16 cellular contexts compared by ENCODE assay signal in genomic region chr1:119253366-119253765, GRCh38.
DNase-seq lines count a peak whose midpoint lies in the region; FAIRE-seq and TF ChIP-seq lines count a peak whose summit lies in the region.
"Had no signal": no experiment of that assay in that cellular context is flagged by ENCODE, and none has a peak within 500 bp of the region (broad histone marks: within the 10 kb centered on the region; RNA-seq: fewer than 3 reads in every experiment).

No MANE protein-coding gene starts in this region.

- no peak overlapping the region for H2AFZ ChIP-seq in mammary epithelial cell (ENCODE audit: low read depth, low read length)

- in situ Hi-C loops in mammary epithelial cell (cut with MboI; ENCODE audit: low sequenced_read_pairs in 2 of 2): no loop called here

- no peaks in the 10 kb centered on the region for H4K20me1 ChIP-seq in mammary epithelial cell (ENCODE audit: insufficient read depth, low read length)

- peak; percentile 10 for DNase-seq in DMS53 treated with DMSO at 0.1 percent for 48 hours (lab: John Stamatoyannopoulos, UW; ENCODE audit: unreplicated experiment)
- peak; percentile 23 for DNase-seq in LNCaP clone FGC (ENCODE audit: low read depth)
- DNase-seq in mammary epithelial cell: peak; percentile 31
- DNase-seq in fibroblast of the aortic adventitia (ENCODE audit: low read depth): peak; percentile 22
- DNase-seq in D721Med (ENCODE audit: insufficient read length, low spot score): no peak
- no peak for DNase-seq in NCI-H446 (lab: John Stamatoyannopoulos, UW)
- DNase-seq in NCI-H2171 treated with DMSO at 0.1 percent for 48 hours (lab: John Stamatoyannopoulos, UW): no peak
- DNase-seq in stimulated activated CD8-positive, alpha-beta memory T cell treated with anti-CD3 and anti-CD28 coated beads, Interleukin-4, amount 100 ng/mL, for 48 hours: no peak
- DNase-seq: BE2C; CD8-positive, alpha-beta T cell; NCI-H1417; NCI-H2029; NCI-H526; NK-92 treated with Interleukin-12 subunit alpha and Interleukin-12 subunit beta, amount 100 ng/mL, for 24 hours; Right ventricle myocardium superior had no signal

- H3K4me1 ChIP-seq in mammary epithelial cell (ENCODE audit: insufficient read depth, low read length): peaks cover 27% of the 10 kb centered on the region
- H3K4me1 ChIP-seq: BE2C had no signal

- 0% methylated on average over 1 of the region's 1 CpG for WGBS in mammary epithelial cell (ENCODE audit: low coverage, missing lambda C conversion rate)

- TF ChIP-seq CTCF in LNCaP clone FGC (IDR thresholded peaks at IDR 0.05; ENCODE audit: control insufficient read depth, extremely low read depth, insufficient read depth) (no peak), mammary epithelial cell (conservative IDR thresholded peaks at IDR 0.05 in 1 of 2, IDR thresholded peaks at IDR 0.05 in 1 of 2; ENCODE audit: extremely low read depth in 1 of 2, insufficient read depth in 1 of 2, low read depth in 1 of 2, low read length in 2 of 2) (no peak), fibroblast of the aortic adventitia (IDR thresholded peaks at IDR 0.05; ENCODE audit: insufficient read depth, low read length) (no peak), D721Med (IDR thresholded peaks at IDR 0.05; ENCODE audit: insufficient read depth, missing control alignments) (no peak)

- H3K4me2 ChIP-seq in mammary epithelial cell (ENCODE audit: insufficient read depth, low read depth, low read length): peak overlapping the region; percentile 52

- peak overlapping the region; percentile 78 for H3K27ac ChIP-seq in mammary epithelial cell (ENCODE audit: insufficient read depth, low read depth, low read length)

- intact Hi-C loops in mammary epithelial cell (cut with micrococcal nuclease): no loop called here

- no peak for FAIRE-seq in D721Med (lab: Jason Lieb, UNC)
- FAIRE-seq: HepG2 had no signal

- H3K4me3 ChIP-seq in LNCaP clone FGC (ENCODE audit: low read depth, low read length): no peak overlapping the region
- no peak overlapping the region for H3K4me3 ChIP-seq in mammary epithelial cell (replicated peaks in 1 of 3; ENCODE audit: insufficient read depth in 1 of 3, low read depth in 2 of 3, low read length in 3 of 3)
- no peak overlapping the region for H3K4me3 ChIP-seq in fibroblast of the aortic adventitia (ENCODE audit: low read depth, low read length)

- no TSS peak for BruUV-seq in mammary epithelial cell (replicated peaks; lab: Mats Ljungman, UMichigan)

- H3K9ac ChIP-seq in mammary epithelial cell (ENCODE audit: insufficient read depth, low read length): no peak overlapping the region

- no peaks in the 10 kb centered on the region for H3K9me3 ChIP-seq in mammary epithelial cell (replicated peaks; ENCODE audit: insufficient read depth, low read length)
- H3K9me3 ChIP-seq: BE2C had no signal

- CTCF ChIA-PET in mammary epithelial cell (lab: Charles Lee; ENCODE audit: low non-redundant PET): no interaction called here

- no peaks in the 10 kb centered on the region for H3K36me3 ChIP-seq in mammary epithelial cell (ENCODE audit: insufficient read depth, low read length)
- H3K36me3 ChIP-seq: BE2C had no signal

- no peaks in the 10 kb centered on the region for H3K27me3 ChIP-seq in mammary epithelial cell (ENCODE audit: insufficient read depth, low read length)
- H3K27me3 ChIP-seq: BE2C had no signal

- no peaks in the 10 kb centered on the region for H3K79me2 ChIP-seq in mammary epithelial cell (ENCODE audit: insufficient read depth, low read length)

- dilution Hi-C loops in mammary epithelial cell (cut with HindIII; ENCODE audit: low sequenced_read_pairs): no loop called here

Comparison
In these comparisons a context has a peak if more than half of its experiments do, and no peak if none do; other contexts are left out.
1. DNase-seq: peak in DMS53 treated with DMSO at 0.1 percent for 48 hours (single experiment), LNCaP clone FGC (single experiment), mammary epithelial cell (single experiment) and fibroblast of the aortic adventitia (single experiment); none in D721Med (single experiment), NCI-H446 (0 of 2), NCI-H2171 treated with DMSO at 0.1 percent for 48 hours (single experiment) and stimulated activated CD8-positive, alpha-beta memory T cell treated with anti-CD3 and anti-CD28 coated beads, Interleukin-4, amount 100 ng/mL, for 48 hours (single experiment).